13 cellular contexts compared by ENCODE assay signal in genomic region chr3:153714588-153715285, GRCh38.
"Had no signal": no experiment of that assay in that cellular context is flagged by ENCODE, and none has a peak within 500 bp of the region (broad histone marks: within the 10 kb centered on the region; RNA-seq: fewer than 3 reads in every experiment).

No MANE protein-coding gene starts in this region.

- DNase-seq: activated CD4-positive, CD25-positive, alpha-beta regulatory T cell treated with anti-CD3 and anti-CD28 coated beads, Interleukin-2, amount 50 U/mL, for 72 hours; activated naive CD4-positive, alpha-beta T cell treated with Interleukin-2 at 50 U/mL for 16 hours; hippocampal formation; kidney glomerular epithelial cell; mesendoderm; natural killer cell; retina; T1000 had no signal

- FAIRE-seq: astrocyte, urothelium cell line had no signal

- H3K27ac ChIP-seq: epithelial cell of prostate had no signal

- ATAC-seq: activated T-helper 17 cell treated with anti-CD3 and anti-CD28 coated beads, Interleukin-2, amount 50 U/mL, for 72 hours; natural killer cell; stimulated activated effector memory CD8-positive, alpha-beta T cell treated with anti-CD3 and anti-CD28 coated beads, Interleukin-12 subunit alpha, Interleukin-12 subunit beta, amount 100 ng/mL, for 72 hours had no signal

- H3K9me3 Mint-ChIP-seq: activated T-helper 17 cell treated with anti-CD3 and anti-CD28 coated beads, Interleukin-2, amount 50 U/mL, for 72 hours; natural killer cell; stimulated activated effector memory CD8-positive, alpha-beta T cell treated with anti-CD3 and anti-CD28 coated beads, Interleukin-12 subunit alpha, Interleukin-12 subunit beta, amount 100 ng/mL, for 72 hours had no signal

- H3K4me3 Mint-ChIP-seq: activated T-helper 17 cell treated with anti-CD3 and anti-CD28 coated beads, Interleukin-2, amount 50 U/mL, for 72 hours; natural killer cell; stimulated activated effector memory CD8-positive, alpha-beta T cell treated with anti-CD3 and anti-CD28 coated beads, Interleukin-12 subunit alpha, Interleukin-12 subunit beta, amount 100 ng/mL, for 72 hours had no signal

- H3K36me3 Mint-ChIP-seq: natural killer cell; stimulated activated effector memory CD8-positive, alpha-beta T cell treated with anti-CD3 and anti-CD28 coated beads, Interleukin-12 subunit alpha, Interleukin-12 subunit beta, amount 100 ng/mL, for 72 hours had no signal

- H3K4me1 Mint-ChIP-seq: activated T-helper 17 cell treated with anti-CD3 and anti-CD28 coated beads, Interleukin-2, amount 50 U/mL, for 72 hours; natural killer cell; stimulated activated effector memory CD8-positive, alpha-beta T cell treated with anti-CD3 and anti-CD28 coated beads, Interleukin-12 subunit alpha, Interleukin-12 subunit beta, amount 100 ng/mL, for 72 hours had no signal

- H3K27ac Mint-ChIP-seq: activated T-helper 17 cell treated with anti-CD3 and anti-CD28 coated beads, Interleukin-2, amount 50 U/mL, for 72 hours; natural killer cell; stimulated activated effector memory CD8-positive, alpha-beta T cell treated with anti-CD3 and anti-CD28 coated beads, Interleukin-12 subunit alpha, Interleukin-12 subunit beta, amount 100 ng/mL, for 72 hours had no signal
